ENCODE assay signal across 8 cellular contexts in the genomic region with DNA sequence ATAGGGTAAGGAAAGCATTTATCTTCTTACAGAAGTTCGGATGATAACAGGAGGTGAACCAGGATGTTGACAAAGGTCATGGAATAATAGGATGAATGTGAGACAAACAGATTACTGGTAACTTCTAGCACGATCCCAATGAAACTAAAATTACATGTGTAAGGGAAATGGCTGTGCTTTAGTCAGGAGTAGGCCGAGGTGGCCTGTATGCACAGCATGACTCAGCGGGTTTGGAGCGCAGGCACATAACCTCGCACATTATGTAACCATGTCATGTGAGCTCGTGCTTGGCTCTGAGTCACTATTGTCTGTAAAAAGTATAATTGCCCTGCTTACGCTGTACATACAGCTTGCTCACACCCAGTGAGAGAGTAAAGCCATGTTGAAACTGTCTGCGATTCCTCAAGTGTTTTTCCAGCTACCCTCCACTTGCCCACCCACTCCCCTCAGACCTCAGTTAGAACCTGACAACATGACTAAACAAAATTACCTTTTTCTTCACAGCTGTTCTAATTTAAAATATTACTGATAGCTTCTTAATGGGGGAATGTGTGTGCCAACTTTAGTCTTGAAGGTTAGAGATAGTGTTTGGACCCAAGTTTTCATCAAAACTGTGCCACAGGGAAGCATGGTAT. TPM values are rescaled to one million over a fixed set of nuclear protein-coding genes. Genes with fewer than 3 reads are reported as not detected.
DNase-seq lines count a peak whose midpoint lies in the region; ATAC-seq, FAIRE-seq and TF ChIP-seq lines count a peak whose summit lies in the region.

No MANE protein-coding gene starts in this region.

- BruUV-seq in IMR-90 (replicated peaks; lab: Mats Ljungman, UMichigan) = no TSS peak
- no TSS peak for BruUV-seq in GM12878 (replicated peaks; lab: Mats Ljungman, UMichigan)

- H4K91ac ChIP-seq in IMR-90 (ENCODE audit: insufficient read depth, low read depth, low read length) = no peak overlapping the region; the same call in 1 of the 2 replicates

- RAD21 ChIA-PET in GM12878 (lab: Charles Lee; ENCODE audit: unreplicated experiment) = no interaction called here

- ATAC-seq in IMR-90 (ENCODE audit: low read depth) (peak; percentile 82), GM12878 (peak; percentile 28; the same call in 1 of the 3 replicates), HG03095 (IDR thresholded peaks at IDR 0.05; ENCODE audit: unreplicated experiment) (no peak), HG02884 (IDR thresholded peaks at IDR 0.05; ENCODE audit: unreplicated experiment) (no peak)

- TF ChIP-seq CTCF in IMR-90 (conservative IDR thresholded peaks at IDR 0.05; ENCODE audit: low read depth, low read length) = no peak
- TF ChIP-seq CTCF in GM12878 (IDR thresholded peaks at IDR 0.05 in 2 of 3, conservative IDR thresholded peaks at IDR 0.05 in 1 of 3; ENCODE audit: control insufficient read depth in 2 of 3, extremely low read depth in 1 of 3, insufficient read depth in 1 of 3, low read depth in 3 of 3, low read length in 3 of 3) = no peak

- H2BK20ac ChIP-seq in IMR-90 (ENCODE audit: low read depth, low read length) = peak overlapping the region; percentile 20

- H3K27me3 ChIP-seq in IMR-90 (ENCODE audit: control insufficient read depth, insufficient read depth, low read length) (no peaks in the 10 kb centered on the region), GM12878 (replicated peaks in 1 of 2; ENCODE audit: control insufficient read depth in 2 of 2, insufficient read depth in 2 of 2, low read length in 1 of 2) (no peaks in the 10 kb centered on the region), mesendoderm (ENCODE audit: insufficient read depth, low read length, poor library complexity) (no peaks in the 10 kb centered on the region), H7 (ENCODE audit: control insufficient read depth, insufficient read depth, low read length) (no peaks in the 10 kb centered on the region)

- H3K18ac ChIP-seq in IMR-90 (ENCODE audit: low read depth, low read length) (peak overlapping the region; percentile 87; the same call in 1 of the 2 replicates), mesendoderm (ENCODE audit: low read length) (no peak overlapping the region)

- 100% methylated on average over 1 of the region's 9 CpGs; no CpG with 5 or more reads in 1 of the 2 experiments for WGBS in IMR-90 (ENCODE audit: extremely low coverage in 2 of 2, insufficient read length in 1 of 2), 2 experiments
- WGBS in GM12878 (ENCODE audit: insufficient coverage, insufficient replicate concordance, low lambda C conversion rate, missing lambda C conversion rate) = 93% methylated on average over 9 of the region's 9 CpGs
- WGBS in mesendoderm (ENCODE audit: extremely low coverage, insufficient coverage, low lambda C conversion rate) = no CpG with 5 or more reads among the region's 9 CpGs

- H3K4ac ChIP-seq in IMR-90 (ENCODE audit: low read depth, low read length) = peak overlapping the region; percentile 57; the same call in 1 of the 2 replicates
- no peak overlapping the region for H3K4ac ChIP-seq in mesendoderm (ENCODE audit: low read depth, low read length)

- H2BK15ac ChIP-seq in IMR-90 (ENCODE audit: low read depth, low read length) = no peak overlapping the region; the same call in 2 of the 3 replicates
- H2BK15ac ChIP-seq in mesendoderm (replicated peaks; ENCODE audit: low read depth) = no peak overlapping the region

- peak overlapping the region; percentile 74; the same call in 1 of the 2 replicates for H4K5ac ChIP-seq in IMR-90 (ENCODE audit: low read depth, low read length)
- no peak overlapping the region for H4K5ac ChIP-seq in mesendoderm (ENCODE audit: low read length)

- H3K4me2 ChIP-seq in IMR-90 (ENCODE audit: low read depth, low read length) = peak overlapping the region; percentile 24; the same call in 1 of the 2 replicates
- H3K4me2 ChIP-seq in GM12878 (ENCODE audit: control insufficient read depth, insufficient read depth) = no peak overlapping the region
- no peak overlapping the region for H3K4me2 ChIP-seq in mesendoderm (ENCODE audit: low read length)

- H3K4me1 ChIP-seq in IMR-90 (ENCODE audit: control insufficient read depth, insufficient read depth, low read length) (peaks cover 5% of the 10 kb centered on the region), GM12878 (ENCODE audit: control insufficient read depth, insufficient read depth, low read length) (peaks cover under 1% of the 10 kb centered on the region; the same call in 1 of the 2 replicates), mesendoderm (ENCODE audit: control insufficient read depth, low read depth, low read length) (no peaks in the 10 kb centered on the region)

- SMC1A ChIA-PET in GM12878 (lab: Charles Lee; ENCODE audit: uncharacterized antibody, unreplicated experiment) = no interaction called here

- CTCF ChIA-PET in IMR-90 (lab: Yijun Ruan, JAX) = interaction anchor here (0.6 kb wide), 1 partner anchor 566 kb away, joined by 5 read pairs; no protein-coding TSS in a partner anchor
- CTCF ChIA-PET in GM12878 (lab: Yijun Ruan, JAX) = interaction anchor here (0.9 kb wide), 2 partner anchors 17 to 18 kb away, joined by 3 read pairs; no protein-coding TSS in a partner anchor

- peak overlapping the region in 1 of 2 experiments; percentile 71; a peak in 2 of 4 replicates for H4K8ac ChIP-seq in IMR-90 (ENCODE audit: low read depth in 2 of 2, low read length in 2 of 2)
- no peak overlapping the region for H4K8ac ChIP-seq in mesendoderm (ENCODE audit: low read depth, low read length)

- H4K20me1 ChIP-seq in IMR-90 (ENCODE audit: insufficient read depth, low read length) = 0 out of 2 replicates have a peak, but pooled peaks cover 3% of the 10 kb centered on the region
- H4K20me1 ChIP-seq in GM12878 (ENCODE audit: control insufficient read depth, insufficient read depth) = no peaks in the 10 kb centered on the region

- H3K36me3 ChIP-seq in IMR-90 (ENCODE audit: control insufficient read depth, insufficient read depth, low read length) = peaks cover 9% of the 10 kb centered on the region; the same call in 1 of the 2 replicates
- peaks cover 7 to 28% of the 10 kb centered on the region in 2 experiments for H3K36me3 ChIP-seq in GM12878 (ENCODE audit: control insufficient read depth in 2 of 2, insufficient read depth in 2 of 2, low read length in 1 of 2)
- no peaks in the 10 kb centered on the region for H3K36me3 ChIP-seq in mesendoderm (ENCODE audit: control insufficient read depth, insufficient read depth, low read length)
- H3K36me3 ChIP-seq in H7 (replicated peaks; ENCODE audit: control insufficient read depth, insufficient read depth, low read length) = peaks cover 5% of the 10 kb centered on the region

- peak overlapping the region; percentile 37; the same call in 1 of the 2 replicates for H3K27ac ChIP-seq in IMR-90 (ENCODE audit: insufficient read depth, low read length)
- no peak overlapping the region for H3K27ac ChIP-seq in GM12878 (ENCODE audit: control insufficient read depth, insufficient read depth)
- no peak overlapping the region for H3K27ac ChIP-seq in mesendoderm (ENCODE audit: low read depth, low read length)

- peak overlapping the region; percentile 11; the same call in 1 of the 2 replicates for H3K14ac ChIP-seq in IMR-90 (replicated peaks; ENCODE audit: low read depth, low read length)

- FAIRE-seq in GM12878 (lab: Jason Lieb, UNC) = no peak

- H2BK120ac ChIP-seq in IMR-90 (ENCODE audit: low read depth, low read length) (peak overlapping the region; percentile 21; the same call in 1 of the 2 replicates), mesendoderm (ENCODE audit: low read depth, low read length) (no peak overlapping the region)

- H3K9me1 ChIP-seq in IMR-90 (ENCODE audit: insufficient read depth, low read length) = peaks cover 2% of the 10 kb centered on the region; the same call in 1 of the 2 replicates

- H3K23ac ChIP-seq in IMR-90 (ENCODE audit: low read depth, low read length) = peak overlapping the region; percentile 42; the same call in 1 of the 2 replicates
- H3K23ac ChIP-seq in mesendoderm (ENCODE audit: low read length) = no peak overlapping the region

- in situ Hi-C loops in IMR-90 (cut with MboI; ENCODE audit: low sequenced_read_pairs) (no loop called here), GM12878 (cut with MboI) (no loop called here)

- peaks cover 9% of the 10 kb centered on the region for H3K79me2 ChIP-seq in GM12878 (ENCODE audit: control insufficient read depth, insufficient read depth, low read length)
- H3K79me2 ChIP-seq in mesendoderm (ENCODE audit: control insufficient read depth, insufficient read depth, low read length) = no peaks in the 10 kb centered on the region

- DNase-seq in CD1c-positive myeloid dendritic cell (ENCODE audit: extremely low spot score) = peak; percentile 91
- DNase-seq in IMR-90 = peak; percentile 92
- DNase-seq in GM12878 (ENCODE audit: low read depth, low spot score) = no peak
- peak; percentile 73 for DNase-seq in mesendoderm
- no peak for DNase-seq in HuH-7.5 (ENCODE audit: low spot score)
- DNase-seq in H7 = no peak

- peaks cover 13 to 29% of the 10 kb centered on the region in 2 experiments for H3K79me1 ChIP-seq in IMR-90 (ENCODE audit: low read depth in 1 of 2, low read length in 2 of 2)
- no peaks in the 10 kb centered on the region for H3K79me1 ChIP-seq in mesendoderm (ENCODE audit: low read length)

- H2AK5ac ChIP-seq in IMR-90 (ENCODE audit: low read depth, low read length) (peak overlapping the region; percentile 79; the same call in 1 of the 2 replicates), mesendoderm (ENCODE audit: low read length) (no peak overlapping the region)

- H2AK9ac ChIP-seq in IMR-90 (replicated peaks; ENCODE audit: low read depth, low read length, poor library complexity) = no peak overlapping the region

- peak overlapping the region; percentile 80 for H2BK5ac ChIP-seq in IMR-90 (ENCODE audit: low read depth, low read length, poor library complexity, severe bottlenecking)
- no peak overlapping the region for H2BK5ac ChIP-seq in mesendoderm (ENCODE audit: low read length)

- no peak overlapping the region for H3K4me3 ChIP-seq in IMR-90 (ENCODE audit: insufficient read depth, low read depth, low read length)
- no peak overlapping the region for H3K4me3 ChIP-seq in GM12878
- no peak overlapping the region for H3K4me3 ChIP-seq in mesendoderm (ENCODE audit: low read length)
- no peak overlapping the region for H3K4me3 ChIP-seq in H7 (ENCODE audit: insufficient read depth, low read depth, low read length)

- TF ChIP-seq POLR2A in IMR-90 (IDR thresholded peaks at IDR 0.05; ENCODE audit: low read depth, low read length) (no peak), GM12878 (IDR thresholded peaks at IDR 0.05; ENCODE audit: low read depth, low read length) (no peak)

- TF ChIP-seq RAD21 in IMR-90 (IDR thresholded peaks at IDR 0.05; ENCODE audit: low read length) = no peak
- TF ChIP-seq RAD21 in GM12878 (IDR thresholded peaks at IDR 0.05; ENCODE audit: insufficient read depth, low read depth, low read length) = no peak

- H2AFZ ChIP-seq in IMR-90 (replicated peaks; ENCODE audit: low read length, poor library complexity) (no peak overlapping the region), GM12878 (ENCODE audit: control insufficient read depth, low read depth, low read length) (no peak overlapping the region)

- TF ChIP-seq EP300 in GM12878 (IDR thresholded peaks at IDR 0.05; ENCODE audit: borderline replicate concordance in 1 of 2, control insufficient read depth in 1 of 2, low read depth in 2 of 2, low read length in 2 of 2) = no peak

- H3K56ac ChIP-seq in IMR-90 (ENCODE audit: extremely low read depth, insufficient read depth, low read length) (no peak overlapping the region), mesendoderm (ENCODE audit: low read length) (no peak overlapping the region)

- intact Hi-C loops in IMR-90 (cut with micrococcal nuclease) = no loop called here
- intact Hi-C loops in GM12878 (cut with micrococcal nuclease; ENCODE audit: unreplicated experiment) = loop anchor here (5.0 kb wide), 1 partner anchor 255 kb away; no protein-coding TSS in a partner anchor

- H3K9me3 ChIP-seq in IMR-90 (ENCODE audit: control insufficient read depth, insufficient read depth, low read length) = no peaks in the 10 kb centered on the region
- H3K9me3 ChIP-seq in GM12878 (replicated peaks; ENCODE audit: control insufficient read depth, insufficient read depth, low read length) = peaks cover 17% of the 10 kb centered on the region

- H3K9ac ChIP-seq in IMR-90 (ENCODE audit: low read depth, low read length) = no peak overlapping the region; the same call in 1 of the 2 replicates
- H3K9ac ChIP-seq in GM12878 (ENCODE audit: control insufficient read depth, insufficient read depth, low read length) = no peak overlapping the region
- H3K9ac ChIP-seq in mesendoderm (ENCODE audit: low read length) = no peak overlapping the region

- dilution Hi-C loops in IMR-90 (cut with HindIII; ENCODE audit: low sequenced_read_pairs, unreplicated experiment) = no loop called here

- POLR2A ChIA-PET in IMR-90 (lab: Charles Lee; ENCODE audit: unreplicated experiment) (no interaction called here), GM12878 (lab: Charles Lee) (no interaction called here)

RNA-seq across cellular contexts. Expression of gene CYB5R4, which starts 8.2 kb away (rescaled TPM):
- total RNA-seq in IMR-90 (2012; rRNA removed) = 4.7 and 6.1 TPM in 2 replicates
- 2.7 and 3.2 TPM in 2 replicates for polyA plus RNA-seq in IMR-90 (2012; rRNA removed)
- polyA plus RNA-seq in IMR-90 (2012; cell fraction: cytosol; rRNA removed) = 1.1 and 1.4 TPM in 2 replicates
- 0.35 and 1.9 TPM in 2 replicates for polyA plus RNA-seq in IMR-90 (2012; cell fraction: nucleus; rRNA removed; ENCODE audit: low replicate concordance)
- 23.2 and 27.3 TPM in 2 replicates for total RNA-seq in GM12878 (2013; cell fraction: nucleolus; rRNA removed)
- total RNA-seq in GM12878 (2014; rRNA removed) = 23.3 and 27.6 TPM in 2 replicates
- total RNA-seq in GM12878 (2014; rRNA removed; fragmentation: Illumina TruSeq; extraction: Trizol) = 19.1 and 23.7 TPM in 2 replicates
- 33.2 and 36.9 TPM in 2 replicates for total RNA-seq in GM12878 (2021)
- 6.2 TPM for polyA plus RNA-seq in GM12878 (2011; ENCODE audit: low read depth)
- polyA plus RNA-seq in GM12878 (2011; rRNA removed) = 33.7 and 59.6 TPM in 2 replicates
- polyA plus RNA-seq in GM12878 (2011; cell fraction: cytosol; rRNA removed) = 8.1 and 8.2 TPM in 2 replicates
- polyA plus RNA-seq in GM12878 (2011; cell fraction: nucleus; rRNA removed) = 7.0 and 9.9 TPM in 2 replicates
- 13.5 and 18.9 TPM in 2 replicates for polyA plus RNA-seq in GM12878 (2012)
- polyA plus RNA-seq in GM12878 (2014; fragmentation: Illumina TruSeq; extraction: Trizol) = 24.6 and 32.5 TPM in 2 replicates
- 10 to 100 TPM; 13.4 to 16.9 TPM for polyA plus RNA-seq in GM12878 (2014; fragmentation: Nextera tagmentation; extraction: Ambion mirVana)
- 28.2 and 30.4 TPM in 2 replicates for polyA plus RNA-seq in GM12878 (2014; rRNA removed)
- polyA plus RNA-seq in GM12878 (2016; fragmentation: Nextera tagmentation; extraction: Ambion mirVana) = 10 to 100 TPM; 57.2 to 61.1 TPM
- 10.0 and 10.9 TPM in 2 replicates for polyA minus RNA-seq in GM12878 (2011; rRNA and poly(A)+ RNA removed)
- polyA minus RNA-seq in GM12878 (2011; cell fraction: cytosol; rRNA and poly(A)+ RNA removed) = 10.7 and 10.8 TPM in 2 replicates
- 13.4 and 20.0 TPM in 2 replicates for polyA minus RNA-seq in GM12878 (2011; cell fraction: nucleus; rRNA and poly(A)+ RNA removed)
- polyA plus RNA-seq in mesendoderm (2013, experiment 1 of 2) = 3.7 TPM
- 3.7 TPM for polyA plus RNA-seq in mesendoderm (2013, experiment 2 of 2)
- 12.2 and 12.7 TPM in 2 replicates for total RNA-seq in H7 (2014; rRNA removed; shearing (Covaris generic))

RNA-seq across cellular contexts. Expression of gene RIPPLY2, which starts 14.5 kb away (rescaled TPM):
- not detected in 2 replicates for total RNA-seq in IMR-90 (2012; rRNA removed)
- polyA plus RNA-seq in IMR-90 (2012; rRNA removed) = 0.32 TPM in 1 of 2 replicates, not detected in the other
- polyA plus RNA-seq in IMR-90 (2012; cell fraction: cytosol; rRNA removed) = 0.17 TPM in 1 of 2 replicates, not detected in the other
- not detected in 2 replicates for polyA plus RNA-seq in IMR-90 (2012; cell fraction: nucleus; rRNA removed; ENCODE audit: low replicate concordance)
- total RNA-seq in GM12878 (2013; cell fraction: nucleolus; rRNA removed) = not detected in 2 replicates
- 0.33 and 0.51 TPM in 2 replicates for total RNA-seq in GM12878 (2014; rRNA removed)
- total RNA-seq in GM12878 (2014; rRNA removed; fragmentation: Illumina TruSeq; extraction: Trizol) = 0.18 TPM in 1 of 2 replicates, not detected in the other
- 0.77 TPM in 1 of 2 replicates, not detected in the other for total RNA-seq in GM12878 (2021)
- polyA plus RNA-seq in GM12878 (2011; ENCODE audit: low read depth) = not detected
- polyA plus RNA-seq in GM12878 (2011; rRNA removed) = 0.01 TPM in 1 of 2 replicates, not detected in the other
- polyA plus RNA-seq in GM12878 (2011; cell fraction: cytosol; rRNA removed) = not detected in 2 replicates
- 0.03 TPM in 2 replicates for polyA plus RNA-seq in GM12878 (2011; cell fraction: nucleus; rRNA removed)
- polyA plus RNA-seq in GM12878 (2012) = not detected in 2 replicates
- 0.09 TPM in 1 of 2 replicates, not detected in the other for polyA plus RNA-seq in GM12878 (2014; fragmentation: Illumina TruSeq; extraction: Trizol)
- not detected for polyA plus RNA-seq in GM12878 (2014; fragmentation: Nextera tagmentation; extraction: Ambion mirVana)
- polyA plus RNA-seq in GM12878 (2014; rRNA removed) = 0.17 TPM in 1 of 2 replicates, not detected in the other
- not detected for polyA plus RNA-seq in GM12878 (2016; fragmentation: Nextera tagmentation; extraction: Ambion mirVana)
- polyA minus RNA-seq in GM12878 (2011; rRNA and poly(A)+ RNA removed) = not detected in 2 replicates
- polyA minus RNA-seq in GM12878 (2011; cell fraction: cytosol; rRNA and poly(A)+ RNA removed) = not detected in 2 replicates
- polyA minus RNA-seq in GM12878 (2011; cell fraction: nucleus; rRNA and poly(A)+ RNA removed) = not detected in 2 replicates
- polyA plus RNA-seq in mesendoderm (2013, experiment 1 of 2) = 0.46 TPM
- 0.38 TPM for polyA plus RNA-seq in mesendoderm (2013, experiment 2 of 2)
- total RNA-seq in H7 (2014; rRNA removed; shearing (Covaris generic)) = 0.33 and 0.90 TPM in 2 replicates

Comparison
In these comparisons a context has a peak if more than half of its experiments do, and no peak if none do; other contexts are left out.
1. DNase-seq: peak in CD1c-positive myeloid dendritic cell (single experiment), IMR-90 (single experiment) and mesendoderm (single experiment); none in GM12878 (single experiment), HuH-7.5 (single experiment) and H7 (single experiment).
2. ATAC-seq: peak in IMR-90 (single experiment) and GM12878 (single experiment); none in HG03095 (single experiment) and HG02884 (single experiment).